8 cellular contexts compared by ENCODE assay signal in genomic region chr9:109498195-109499060, GRCh38. TPM values are rescaled to one million over a fixed set of nuclear protein-coding genes. Genes with fewer than 3 reads are reported as not detected.
A peak's percentile ranks its signal among the peaks of the same experiment; 100 is the strongest.
DNase-seq lines count a peak whose midpoint lies in the region; TF ChIP-seq lines count a peak whose summit lies in the region.

TSS of gene PTPN3 (minus strand) at chr9:109498307. CDS start at chr9:109463434, 34,873 bp downstream.

- peak within 1 kb of the TSS; percentile 55 to 66 for H3K27ac ChIP-seq in ascending aorta
- H3K27ac ChIP-seq in testis, result no peak within 1 kb of the TSS

- peaks cover 7% of the 10 kb centered on the region for H3K4me1 Mint-ChIP-seq in activated naive CD4-positive, alpha-beta T cell treated with anti-CD3 and anti-CD28 coated beads, Interleukin-2, amount 50 U/mL, for 24 hours

- TF ChIP-seq POLR2A in testis (IDR thresholded peaks at IDR 0.05), result no peak

- DNase-seq in activated naive CD4-positive, alpha-beta T cell (lab: John Stamatoyannopoulos, UW), result no peak
- DNase-seq in ascending aorta (ENCODE audit: low spot score in 2 of 2) (peak in 1 of 2 donors; percentile 73), iPS-NIHi11 (ENCODE audit: low spot score) (peak; percentile 86), testis (peak; percentile 18), nucleus accumbens (lab: John Stamatoyannopoulos, UW) (no peak), activated gamma-delta T cell treated with Interleukin-2 at 50 U/mL for 16 hours (no peak), NOMO-1 treated with dmso at 0.1 percent for 144 hours (lab: John Stamatoyannopoulos, UW; ENCODE audit: unreplicated experiment) (no peak)

- no peaks in the 10 kb centered on the region for H3K9me3 Mint-ChIP-seq in activated naive CD4-positive, alpha-beta T cell treated with anti-CD3 and anti-CD28 coated beads, Interleukin-2, amount 50 U/mL, for 24 hours

- H3K4me1 ChIP-seq in ascending aorta (peaks cover 0 to 19% of the 10 kb centered on the region in 2 donors), testis (no peaks in the 10 kb centered on the region)

- no peaks in the 10 kb centered on the region for H3K9me3 ChIP-seq in ascending aorta
- no peaks in the 10 kb centered on the region for H3K9me3 ChIP-seq in testis

- intact Hi-C loops in ascending aorta (cut with DNase I) (no loop called here), testis (cut with DNase I; ENCODE audit: low total_unique reads) (loop anchor here (10.0 kb wide), 1 partner anchor 434 kb away; no protein-coding TSS in a partner anchor)

- H3K4me3 Mint-ChIP-seq in activated naive CD4-positive, alpha-beta T cell treated with anti-CD3 and anti-CD28 coated beads, Interleukin-2, amount 50 U/mL, for 24 hours, result peak within 1 kb of the TSS; percentile 39

- no peak within 1 kb of the TSS for H3K27ac Mint-ChIP-seq in activated naive CD4-positive, alpha-beta T cell treated with anti-CD3 and anti-CD28 coated beads, Interleukin-2, amount 50 U/mL, for 24 hours

- no peaks in the 10 kb centered on the region for H3K36me3 Mint-ChIP-seq in activated naive CD4-positive, alpha-beta T cell treated with anti-CD3 and anti-CD28 coated beads, Interleukin-2, amount 50 U/mL, for 24 hours

- peak within 1 kb of the TSS; percentile 76 to 84 for H3K4me3 ChIP-seq in ascending aorta
- peak within 1 kb of the TSS; percentile 26 to 51 for H3K4me3 ChIP-seq in testis

- H3K27me3 Mint-ChIP-seq in activated naive CD4-positive, alpha-beta T cell treated with anti-CD3 and anti-CD28 coated beads, Interleukin-2, amount 50 U/mL, for 24 hours, result peaks cover 35% of the 10 kb centered on the region

- no peak for TF ChIP-seq CTCF in ascending aorta (IDR thresholded peaks at IDR 0.05)
- TF ChIP-seq CTCF in testis (IDR thresholded peaks at IDR 0.05), result no peak

- no peaks in the 10 kb centered on the region for H3K27me3 ChIP-seq in ascending aorta
- H3K27me3 ChIP-seq in testis, result no peaks in the 10 kb centered on the region

- WGBS in testis, 2 donors, result 7 to 9% methylated on average over 23 to 30 of the region's 76 CpGs

- no peaks in the 10 kb centered on the region for H3K36me3 ChIP-seq in ascending aorta
- H3K36me3 ChIP-seq in testis (ENCODE audit: low read depth, missing control alignments), result no peaks in the 10 kb centered on the region

RNA-seq across cellular contexts. Expression of gene PTPN3, which starts in this region (rescaled TPM):
- 4.3 TPM for total RNA-seq in ascending aorta
- 1 to 10 TPM; 7.0 to 8.1 TPM for total RNA-seq in testis
- 6.6 TPM for polyA plus RNA-seq in testis (ENCODE audit: insufficient read depth, low read depth, low replicate concordance)

Comparison
In these comparisons a context has a peak if more than half of its experiments do, and no peak if none do; other contexts are left out.
1. DNase-seq: peak in iPS-NIHi11 (single experiment) and testis (single experiment); none in activated naive CD4-positive, alpha-beta T cell (0 of 4), nucleus accumbens (0 of 56), activated gamma-delta T cell treated with Interleukin-2 at 50 U/mL for 16 hours (single experiment) and NOMO-1 treated with dmso at 0.1 percent for 144 hours (single experiment).
2. H3K27ac ChIP-seq: peak in ascending aorta (2 of 2); none in testis (0 of 2).